In the genomic region with DNA sequence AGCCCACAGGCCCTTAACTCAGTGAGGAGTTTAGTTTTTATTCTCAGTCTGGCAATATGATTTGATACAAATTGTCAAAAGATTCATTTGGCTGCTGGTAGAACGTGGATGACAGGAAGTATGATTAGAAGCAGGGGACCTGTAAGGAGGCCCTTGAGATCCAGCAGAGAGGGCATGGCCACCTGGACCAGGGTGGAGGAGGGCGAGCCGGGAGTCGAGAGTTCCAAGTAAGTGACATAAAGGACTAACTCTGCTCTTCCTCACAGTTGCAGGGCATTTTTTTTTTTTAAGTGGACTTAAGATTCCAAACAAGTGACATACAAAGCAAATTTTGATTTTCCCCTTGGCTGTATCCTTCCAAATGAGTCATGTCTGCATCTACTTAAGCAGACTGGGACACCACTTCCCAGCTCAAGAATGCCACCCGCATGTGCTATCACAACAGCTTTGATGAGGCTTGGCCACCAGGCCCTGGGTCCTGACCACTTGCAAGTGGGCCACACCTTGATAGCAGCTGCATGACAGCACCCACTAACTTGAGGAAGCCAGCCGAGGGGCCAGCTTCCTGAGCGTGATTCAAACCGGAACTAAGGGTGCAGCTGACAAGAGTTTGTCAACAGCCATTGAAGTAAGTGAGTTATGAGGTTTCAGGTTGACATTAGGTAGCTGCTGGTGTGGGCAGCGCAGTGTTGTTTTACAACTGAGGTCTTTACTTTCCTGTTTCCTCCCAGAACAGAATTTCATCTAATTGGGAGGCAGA, we compare ENCODE assay signal across 1 cellular context.
TF ChIP-seq lines count a peak whose summit lies in the region.

No MANE protein-coding gene starts in this region.

TF ChIP-seq in SK-N-SH, 30 proteins besides CTCF, POLR2A, EP300 and RAD21 (continued from another document):
- TF ChIP-seq, protein P1, sequence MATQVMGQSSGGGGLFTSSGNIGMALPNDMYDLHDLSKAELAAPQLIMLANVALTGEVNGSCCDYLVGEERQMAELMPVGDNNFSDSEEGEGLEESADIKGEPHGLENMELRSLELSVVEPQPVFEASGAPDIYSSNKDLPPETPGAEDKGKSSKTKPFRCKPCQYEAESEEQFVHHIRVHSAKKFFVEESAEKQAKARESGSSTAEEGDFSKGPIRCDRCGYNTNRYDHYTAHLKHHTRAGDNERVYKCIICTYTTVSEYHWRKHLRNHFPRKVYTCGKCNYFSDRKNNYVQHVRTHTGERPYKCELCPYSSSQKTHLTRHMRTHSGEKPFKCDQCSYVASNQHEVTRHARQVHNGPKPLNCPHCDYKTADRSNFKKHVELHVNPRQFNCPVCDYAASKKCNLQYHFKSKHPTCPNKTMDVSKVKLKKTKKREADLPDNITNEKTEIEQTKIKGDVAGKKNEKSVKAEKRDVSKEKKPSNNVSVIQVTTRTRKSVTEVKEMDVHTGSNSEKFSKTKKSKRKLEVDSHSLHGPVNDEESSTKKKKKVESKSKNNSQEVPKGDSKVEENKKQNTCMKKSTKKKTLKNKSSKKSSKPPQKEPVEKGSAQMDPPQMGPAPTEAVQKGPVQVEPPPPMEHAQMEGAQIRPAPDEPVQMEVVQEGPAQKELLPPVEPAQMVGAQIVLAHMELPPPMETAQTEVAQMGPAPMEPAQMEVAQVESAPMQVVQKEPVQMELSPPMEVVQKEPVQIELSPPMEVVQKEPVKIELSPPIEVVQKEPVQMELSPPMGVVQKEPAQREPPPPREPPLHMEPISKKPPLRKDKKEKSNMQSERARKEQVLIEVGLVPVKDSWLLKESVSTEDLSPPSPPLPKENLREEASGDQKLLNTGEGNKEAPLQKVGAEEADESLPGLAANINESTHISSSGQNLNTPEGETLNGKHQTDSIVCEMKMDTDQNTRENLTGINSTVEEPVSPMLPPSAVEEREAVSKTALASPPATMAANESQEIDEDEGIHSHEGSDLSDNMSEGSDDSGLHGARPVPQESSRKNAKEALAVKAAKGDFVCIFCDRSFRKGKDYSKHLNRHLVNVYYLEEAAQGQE (IDR thresholded peaks at IDR 0.05; ENCODE audit: low read depth, low read length): no peak
- TF ChIP-seq, protein P2, sequence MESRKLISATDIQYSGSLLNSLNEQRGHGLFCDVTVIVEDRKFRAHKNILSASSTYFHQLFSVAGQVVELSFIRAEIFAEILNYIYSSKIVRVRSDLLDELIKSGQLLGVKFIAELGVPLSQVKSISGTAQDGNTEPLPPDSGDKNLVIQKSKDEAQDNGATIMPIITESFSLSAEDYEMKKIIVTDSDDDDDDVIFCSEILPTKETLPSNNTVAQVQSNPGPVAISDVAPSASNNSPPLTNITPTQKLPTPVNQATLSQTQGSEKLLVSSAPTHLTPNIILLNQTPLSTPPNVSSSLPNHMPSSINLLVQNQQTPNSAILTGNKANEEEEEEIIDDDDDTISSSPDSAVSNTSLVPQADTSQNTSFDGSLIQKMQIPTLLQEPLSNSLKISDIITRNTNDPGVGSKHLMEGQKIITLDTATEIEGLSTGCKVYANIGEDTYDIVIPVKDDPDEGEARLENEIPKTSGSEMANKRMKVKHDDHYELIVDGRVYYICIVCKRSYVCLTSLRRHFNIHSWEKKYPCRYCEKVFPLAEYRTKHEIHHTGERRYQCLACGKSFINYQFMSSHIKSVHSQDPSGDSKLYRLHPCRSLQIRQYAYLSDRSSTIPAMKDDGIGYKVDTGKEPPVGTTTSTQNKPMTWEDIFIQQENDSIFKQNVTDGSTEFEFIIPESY (IDR thresholded peaks at IDR 0.05; ENCODE audit: borderline replicate concordance, low read depth): no peak
- TF ChIP-seq, protein P3, sequence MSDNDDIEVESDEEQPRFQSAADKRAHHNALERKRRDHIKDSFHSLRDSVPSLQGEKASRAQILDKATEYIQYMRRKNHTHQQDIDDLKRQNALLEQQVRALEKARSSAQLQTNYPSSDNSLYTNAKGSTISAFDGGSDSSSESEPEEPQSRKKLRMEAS (IDR thresholded peaks at IDR 0.05; ENCODE audit: low read depth): no peak
- TF ChIP-seq FOXM1 (IDR thresholded peaks at IDR 0.05; ENCODE audit: low read depth) (no peak), RXRA (IDR thresholded peaks at IDR 0.05; ENCODE audit: borderline replicate concordance, low read depth) (no peak), POLR2AphosphoS5 (IDR thresholded peaks at IDR 0.05; ENCODE audit: low read depth, low read length) (no peak), FOSL2 (IDR thresholded peaks at IDR 0.05; ENCODE audit: borderline replicate concordance, low read depth) (no peak)
